Comparison of ENCODE assay signal across 8 cellular contexts in genomic region chr7:100335566-100336466, GRCh38. TPM values are rescaled to one million over a fixed set of nuclear protein-coding genes. Genes with fewer than 3 reads are reported as not detected.
DNase-seq lines count a peak whose midpoint lies in the region; ATAC-seq and TF ChIP-seq lines count a peak whose summit lies in the region.
"Not testable (repeated sequence)": the region's sequence is repeated elsewhere in the genome, so short reads cannot be mapped to it uniquely, and the experiment has no call there.

No MANE protein-coding gene starts in this region.

- DNase-seq in GM06990 (ENCODE audit: extremely low read depth, insufficient read length): peak; percentile 92
- DNase-seq in NCI-H1048 (lab: John Stamatoyannopoulos, UW): peak; percentile 73
- DNase-seq in SK-N-MC (ENCODE audit: low read depth, low spot score): peak; percentile 30
- peak; percentile 70 for DNase-seq in glomerular endothelial cell (ENCODE audit: extremely low read depth, low read depth, low spot score)
- DNase-seq in omental fat pad (ENCODE audit: low spot score): peak; percentile 64
- DNase-seq in testis: peak; percentile 95

- H3K4me1 Mint-ChIP-seq in activated naive CD4-positive, alpha-beta T cell treated with anti-CD3 and anti-CD28 coated beads, Interleukin-2, amount 50 U/mL, for 24 hours: peaks cover 29% of the 10 kb centered on the region

- H3K4me3 Mint-ChIP-seq in activated naive CD4-positive, alpha-beta T cell treated with anti-CD3 and anti-CD28 coated beads, Interleukin-2, amount 50 U/mL, for 24 hours: peak overlapping the region; percentile 93

- not testable (repeated sequence) for H3K27me3 ChIP-seq in GM06990 (replicated peaks; ENCODE audit: control insufficient read depth, insufficient read depth, low read length); testis

- 0% methylated on average over 60 of the region's 85 CpGs; no CpG with 5 or more reads in 1 of the 2 donors for WGBS in testis, 2 donors

- H3K36me3 Mint-ChIP-seq in activated naive CD4-positive, alpha-beta T cell treated with anti-CD3 and anti-CD28 coated beads, Interleukin-2, amount 50 U/mL, for 24 hours: not testable (repeated sequence)

- not testable (repeated sequence) for H3K36me3 ChIP-seq in GM06990 (ENCODE audit: control insufficient read depth, insufficient read depth, low read length); SK-N-MC (ENCODE audit: insufficient read depth, low read length); testis (ENCODE audit: low read depth, missing control alignments)

- peak overlapping the region; percentile 96 for H3K27ac Mint-ChIP-seq in activated naive CD4-positive, alpha-beta T cell treated with anti-CD3 and anti-CD28 coated beads, Interleukin-2, amount 50 U/mL, for 24 hours

- intact Hi-C loops in testis (cut with DNase I; ENCODE audit: low total_unique reads): not testable (repeated sequence)

- H3K4me1 ChIP-seq in testis: not testable (repeated sequence)

- TF ChIP-seq CTCF in GM06990 (IDR thresholded peaks at IDR 0.05; ENCODE audit: insufficient read depth, low read length, poor library complexity, severe bottlenecking); omental fat pad (IDR thresholded peaks at IDR 0.05); testis (IDR thresholded peaks at IDR 0.05): not testable (repeated sequence)

- peak; percentile 93 for TF ChIP-seq POLR2A in testis (IDR thresholded peaks at IDR 0.05)

- H3K9ac ChIP-seq in SK-N-MC (ENCODE audit: insufficient read length): peak overlapping the region; percentile 73

- not testable (repeated sequence) for H3K9me3 ChIP-seq in SK-N-MC (ENCODE audit: low read depth, low read length); testis

- H3K9me3 Mint-ChIP-seq in activated naive CD4-positive, alpha-beta T cell treated with anti-CD3 and anti-CD28 coated beads, Interleukin-2, amount 50 U/mL, for 24 hours: not testable (repeated sequence)

- H3K27me3 Mint-ChIP-seq in activated naive CD4-positive, alpha-beta T cell treated with anti-CD3 and anti-CD28 coated beads, Interleukin-2, amount 50 U/mL, for 24 hours: not testable (repeated sequence)

- H3K4me3 ChIP-seq in GM06990 (replicated peaks; ENCODE audit: low read depth, low read length) (peak overlapping the region; percentile 84), SK-N-MC (peak overlapping the region; percentile 93), testis (peak overlapping the region; percentile 73 to 89)

- ATAC-seq in HG02571 (IDR thresholded peaks at IDR 0.05; ENCODE audit: unreplicated experiment): peak; percentile 96
- ATAC-seq in omental fat pad (ENCODE audit: low FRiP score): peak; percentile 99

- peak overlapping the region; percentile 31; the same call in 1 of the 2 replicates for H3K27ac ChIP-seq in SK-N-MC
- peak overlapping the region; percentile 95 to 98 for H3K27ac ChIP-seq in testis

RNA-seq across cellular contexts. Expression of gene PILRB, which starts 22.1 kb away (rescaled TPM):
- total RNA-seq in glomerular endothelial cell (12.0 and 36.8 TPM in 2 replicates), omental fat pad (10 to 100 TPM; 25.0 to 83.5 (median 36.9) TPM), testis (100 to 1,000 TPM; 155 to 258 TPM)
- polyA plus RNA-seq in testis (ENCODE audit: insufficient read depth, low read depth, low replicate concordance): 126 TPM

RNA-seq across cellular contexts. Expression of gene SPDYE3, which starts 28.3 kb away (rescaled TPM):
- total RNA-seq in glomerular endothelial cell (not detected in 2 replicates), omental fat pad (not detected), testis (1 to 10 TPM; 2.8 to 5.7 TPM)
- 3.9 TPM for polyA plus RNA-seq in testis (ENCODE audit: insufficient read depth, low read depth, low replicate concordance)

RNA-seq across cellular contexts. Expression of gene PILRA, which starts 37.5 kb away (rescaled TPM):
- total RNA-seq in glomerular endothelial cell (2.5 TPM in 1 of 2 replicates, not detected in the other), omental fat pad (10 to 100 TPM in 2 of 4 donors, 1 to 10 TPM in 2; 8.6 to 36.9 (median 13.4) TPM), testis (10 to 100 TPM; 12.0 to 18.0 TPM)
- polyA plus RNA-seq in testis (ENCODE audit: insufficient read depth, low read depth, low replicate concordance): 16.3 TPM

Comparison
In these comparisons a context has a peak if more than half of its experiments do, and no peak if none do; other contexts are left out.
1. Peak in every context shown above with its lines: DNase-seq, ATAC-seq, H3K4me3 ChIP-seq and H3K27ac ChIP-seq.
2. DNase-seq: peak in every context shown above with its lines; median percentile 95 in testis; 92 in GM06990; 73 in NCI-H1048; 70 in glomerular endothelial cell; 64 in omental fat pad; 30 in SK-N-MC.